In the genomic region with DNA sequence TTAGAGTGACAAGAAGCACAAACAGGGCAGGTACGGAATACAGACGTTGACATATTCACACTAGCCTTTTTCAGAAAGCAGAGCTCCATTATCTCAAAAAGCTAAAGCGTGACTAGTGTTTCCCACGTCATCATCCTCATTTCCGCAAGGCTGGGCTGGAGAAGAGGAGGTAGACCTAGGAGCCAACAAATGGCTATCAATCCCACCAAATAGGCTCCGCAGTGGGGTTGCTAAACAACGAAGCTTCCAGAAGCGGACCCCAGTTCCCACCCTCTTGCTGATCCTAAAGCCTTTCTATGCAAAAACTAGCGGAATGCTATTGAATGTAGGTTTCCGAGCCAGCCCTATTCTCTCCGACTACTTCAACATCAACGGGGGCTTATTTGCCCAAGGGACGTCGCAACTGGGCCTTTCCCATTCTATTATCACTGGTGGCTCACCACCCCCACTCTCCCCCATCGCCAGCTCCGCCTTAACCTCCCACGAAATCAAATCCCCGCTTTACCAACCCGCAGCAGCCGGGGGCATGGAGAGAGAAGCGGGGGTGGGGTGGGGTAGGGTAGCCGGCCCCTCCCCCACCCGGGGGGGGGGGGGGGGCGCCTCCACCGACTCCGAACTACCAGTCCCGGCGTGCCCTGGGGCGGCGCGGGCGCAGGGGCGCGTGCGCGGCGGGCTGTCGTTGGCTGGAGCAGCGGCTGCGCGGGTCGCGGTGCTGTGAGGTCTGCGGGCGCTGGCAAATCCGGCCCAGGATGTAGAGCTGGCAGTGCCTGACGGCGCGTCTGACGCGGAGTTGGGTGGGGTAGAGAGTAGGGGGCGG, we compare ENCODE assay signal across 8 cellular contexts.
A peak's percentile ranks its signal among the peaks of the same experiment; 100 is the strongest.
DNase-seq lines count a peak whose midpoint lies in the region; ATAC-seq and TF ChIP-seq lines count a peak whose summit lies in the region.

A gene with protein sequence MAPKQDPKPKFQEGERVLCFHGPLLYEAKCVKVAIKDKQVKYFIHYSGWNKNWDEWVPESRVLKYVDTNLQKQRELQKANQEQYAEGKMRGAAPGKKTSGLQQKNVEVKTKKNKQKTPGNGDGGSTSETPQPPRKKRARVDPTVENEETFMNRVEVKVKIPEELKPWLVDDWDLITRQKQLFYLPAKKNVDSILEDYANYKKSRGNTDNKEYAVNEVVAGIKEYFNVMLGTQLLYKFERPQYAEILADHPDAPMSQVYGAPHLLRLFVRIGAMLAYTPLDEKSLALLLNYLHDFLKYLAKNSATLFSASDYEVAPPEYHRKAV (plus strand): TSS at position 736 of the 817 bp plus-strand sequence. CDS start 128 bp downstream, outside the sequence.

- DNase-seq in AG20443 (ENCODE audit: low spot score) (peak; percentile 98), NCI-H526 (lab: John Stamatoyannopoulos, UW) (peak; percentile 88 to 96), choroid plexus epithelial cell (ENCODE audit: low read depth) (peak; percentile 97), kidney glomerular epithelial cell (lab: John Stamatoyannopoulos, UW) (peak; percentile 94)
- DNase-seq in activated CD4-positive, alpha-beta T cell treated with anti-CD3 and anti-CD28 coated beads for 48 hours, result peak; percentile 96
- peak; percentile 96 for DNase-seq in stimulated activated CD4-positive, alpha-beta T cell treated with anti-CD3 and anti-CD28 coated beads, Interleukin-15, amount 100 ng/mL, for 24 hours

- TF ChIP-seq CTCF in choroid plexus epithelial cell (conservative IDR thresholded peaks at IDR 0.05; ENCODE audit: low read depth, low read length), result no peak

- ATAC-seq in GM19351 (IDR thresholded peaks at IDR 0.05; ENCODE audit: unreplicated experiment) (peak; percentile 78), HG03520 (IDR thresholded peaks at IDR 0.05; ENCODE audit: unreplicated experiment) (peak; percentile 73)

- peak within 1 kb of the TSS; percentile 99 for H3K4me3 ChIP-seq in choroid plexus epithelial cell (ENCODE audit: low read depth, low read length)

Comparison
In these comparisons a context has a peak if more than half of its experiments do, and no peak if none do; other contexts are left out.
1. Peak in every context shown above with its lines: DNase-seq, ATAC-seq and H3K4me3 ChIP-seq.